In genomic region chr10:15167411-15168295, GRCh38 we compare ENCODE assay signal across 8 cellular contexts. TPM values are rescaled to one million over a fixed set of nuclear protein-coding genes. Genes with fewer than 3 reads are reported as not detected.
DNase-seq lines count a peak whose midpoint lies in the region; ATAC-seq and TF ChIP-seq lines count a peak whose summit lies in the region.

No MANE protein-coding gene starts in this region.

- H3K4me2 ChIP-seq in fibroblast of lung (ENCODE audit: extremely low read depth, insufficient read depth, low read length): peak overlapping the region; percentile 61

- TF ChIP-seq CTCF in A673 (conservative IDR thresholded peaks at IDR 0.05; ENCODE audit: low read depth, low read length): peak; percentile 37; the same call in 1 of the 2 replicates
- peak; percentile 41 to 44 for TF ChIP-seq CTCF in fibroblast of lung (conservative IDR thresholded peaks at IDR 0.05 in 1 of 2, IDR thresholded peaks at IDR 0.05 in 1 of 2; ENCODE audit: low read depth in 1 of 2, low read length in 2 of 2)

- no peaks in the 10 kb centered on the region for H4K20me1 ChIP-seq in fibroblast of lung (ENCODE audit: control insufficient read depth, extremely low read depth, insufficient read depth, low read length)

- H3K79me2 ChIP-seq in fibroblast of lung (ENCODE audit: control insufficient read depth, insufficient read depth, low read length): peaks cover 33% of the 10 kb centered on the region

- no peaks in the 10 kb centered on the region for H3K9me3 ChIP-seq in A673 (ENCODE audit: low read depth, low read length, poor library complexity, severe bottlenecking)
- H3K9me3 ChIP-seq in fibroblast of lung (ENCODE audit: control insufficient read depth, insufficient read depth, low read depth, low read length): no peaks in the 10 kb centered on the region
- no peaks in the 10 kb centered on the region for H3K9me3 ChIP-seq in subcutaneous abdominal adipose tissue (ENCODE audit: control insufficient read depth in 5 of 5, low read length in 5 of 5)

- peak overlapping the region; percentile 84 for H3K9ac ChIP-seq in fibroblast of lung (ENCODE audit: insufficient read depth, low read length)
- H3K9ac ChIP-seq in subcutaneous abdominal adipose tissue (ENCODE audit: low read length in 5 of 5): peak overlapping the region; percentile 43 to 94 (median 86)

- peaks cover 4 to 5% of the 10 kb centered on the region in 2 donors for H3K36me3 Mint-ChIP-seq in activated T-cell treated with anti-CD3 and anti-CD28 coated beads, Interleukin-2, amount 50 U/mL, for 72 hours (ENCODE audit: insufficient read depth in 2 of 2)
- H3K36me3 Mint-ChIP-seq in naive B cell: no peaks in the 10 kb centered on the region

- CTCF ChIA-PET in A673 (lab: Charles Lee): interaction anchor here (0.6 to 0.9 kb wide), 3 partner anchors 12 to 141 kb away, joined by 3 to 4 read pairs (median 3); no protein-coding TSS in a partner anchor

- intact Hi-C loops in A673 (cut with micrococcal nuclease; ENCODE audit: unreplicated experiment): no loop called here

- ATAC-seq in GM18508 (IDR thresholded peaks at IDR 0.05; ENCODE audit: insufficient read depth, unreplicated experiment): peak; percentile 15
- ATAC-seq in HG02970 (IDR thresholded peaks at IDR 0.05; ENCODE audit: low FRiP score, unreplicated experiment): peak; percentile 48
- peak; percentile 61 to 62 for ATAC-seq in activated T-cell treated with anti-CD3 and anti-CD28 coated beads, Interleukin-2, amount 50 U/mL, for 72 hours (replicated peaks in 1 of 2)
- ATAC-seq in naive B cell (ENCODE audit: low read depth in 2 of 2): peak; percentile 41 to 50

- H3K4me3 ChIP-seq in A673 (ENCODE audit: low read depth, low read length, poor library complexity, severe bottlenecking): peak overlapping the region; percentile 95
- peak overlapping the region; percentile 65 to 84 (median 81) for H3K4me3 ChIP-seq in fibroblast of lung (replicated peaks in 1 of 4; ENCODE audit: control extremely low read depth in 1 of 4, insufficient read depth in 1 of 4, low read depth in 3 of 4, low read length in 4 of 4)
- H3K4me3 ChIP-seq in subcutaneous abdominal adipose tissue (ENCODE audit: low read depth in 1 of 5, low read length in 5 of 5): peak overlapping the region; percentile 71 to 98 (median 94)

- H2AFZ ChIP-seq in fibroblast of lung (ENCODE audit: low read length): peak overlapping the region; percentile 69

- DNase-seq in A673 (ENCODE audit: low spot score) (peak; percentile 57), NCI-H69 (lab: John Stamatoyannopoulos, UW) (peak; percentile 63), fibroblast of lung (ENCODE audit: low read depth in 2 of 2) (peak; percentile 55 to 72), naive B cell (peak; percentile 56)
- peak; percentile 60 to 65 for DNase-seq in activated T-cell treated with anti-CD3 and anti-CD28 coated beads, Interleukin-2, amount 50 U/mL, for 72 hours

- H3K4me1 ChIP-seq in A673 (ENCODE audit: insufficient read depth, low read length, poor library complexity, severe bottlenecking): peaks cover 26% of the 10 kb centered on the region
- H3K4me1 ChIP-seq in fibroblast of lung (ENCODE audit: control insufficient read depth, extremely low read depth, insufficient read depth, low read length): peaks cover 11% of the 10 kb centered on the region
- H3K4me1 ChIP-seq in subcutaneous abdominal adipose tissue (ENCODE audit: control insufficient read depth in 5 of 5, insufficient read depth in 5 of 5, low read length in 5 of 5): peaks cover 3 to 44% (median 43%) of the 10 kb centered on the region in 5 donors

- peak overlapping the region; percentile 95 for H3K27ac Mint-ChIP-seq in activated T-cell treated with anti-CD3 and anti-CD28 coated beads, Interleukin-2, amount 50 U/mL, for 72 hours
- peak overlapping the region in 4 of 6 donors; percentile 69 to 88 (median 83) for H3K27ac Mint-ChIP-seq in naive B cell

- no peaks in the 10 kb centered on the region for H3K27me3 Mint-ChIP-seq in activated T-cell treated with anti-CD3 and anti-CD28 coated beads, Interleukin-2, amount 50 U/mL, for 72 hours (ENCODE audit: low read depth)
- H3K27me3 Mint-ChIP-seq in naive B cell: no peaks in the 10 kb centered on the region

- H3K36me3 ChIP-seq in A673 (ENCODE audit: insufficient read depth, low read length, poor library complexity, severe bottlenecking): no peaks in the 10 kb centered on the region
- H3K36me3 ChIP-seq in fibroblast of lung (ENCODE audit: control insufficient read depth, insufficient read depth, low read length): no peaks in the 10 kb centered on the region
- no peaks in the 10 kb centered on the region for H3K36me3 ChIP-seq in subcutaneous abdominal adipose tissue (ENCODE audit: control insufficient read depth in 5 of 5, insufficient read depth in 5 of 5, low read length in 5 of 5)

- H3K4me3 Mint-ChIP-seq in activated T-cell treated with anti-CD3 and anti-CD28 coated beads, Interleukin-2, amount 50 U/mL, for 72 hours: peak overlapping the region; percentile 97 to 100
- H3K4me3 Mint-ChIP-seq in naive B cell: peak overlapping the region; percentile 83 to 97 (median 88)

- H3K27me3 ChIP-seq in A673 (replicated peaks; ENCODE audit: insufficient read depth, low read depth, low read length, poor library complexity) (no peaks in the 10 kb centered on the region), fibroblast of lung (ENCODE audit: control insufficient read depth, insufficient read depth, low read length) (no peaks in the 10 kb centered on the region), subcutaneous abdominal adipose tissue (ENCODE audit: control insufficient read depth in 5 of 5, insufficient read depth in 4 of 5, low read length in 5 of 5) (no peaks in the 10 kb centered on the region)

- no TSS peak for BruUV-seq in A673 (replicated peaks; lab: Mats Ljungman, UMichigan)

- H3K9me3 Mint-ChIP-seq in activated T-cell treated with anti-CD3 and anti-CD28 coated beads, Interleukin-2, amount 50 U/mL, for 72 hours: no peaks in the 10 kb centered on the region
- no peaks in the 10 kb centered on the region for H3K9me3 Mint-ChIP-seq in naive B cell

- POLR2A ChIA-PET in A673 (lab: Charles Lee; ENCODE audit: low non-redundant PET): interaction anchor here (0.6 kb wide), 1 partner anchor 15 kb away, joined by 3 read pairs; no protein-coding TSS in a partner anchor

- peaks cover 71% of the 10 kb centered on the region for H3K4me1 Mint-ChIP-seq in activated T-cell treated with anti-CD3 and anti-CD28 coated beads, Interleukin-2, amount 50 U/mL, for 72 hours (ENCODE audit: low read depth)
- H3K4me1 Mint-ChIP-seq in naive B cell: peaks cover 21 to 38% (median 24%) of the 10 kb centered on the region in 3 donors

- H3K27ac ChIP-seq in A673 (ENCODE audit: low read depth, low read length, poor library complexity, severe bottlenecking) (peak overlapping the region; percentile 80), fibroblast of lung (ENCODE audit: insufficient read depth, low read length) (peak overlapping the region; percentile 71), subcutaneous abdominal adipose tissue (ENCODE audit: low read depth, low read length) (peak overlapping the region; percentile 93)

RNA-seq across cellular contexts. Expression of gene NMT2, which starts 0.8 kb away (rescaled TPM):
- total RNA-seq in A673 (2021): 15.7 and 16.3 TPM in 2 replicates
- 10 to 100 TPM; 24.4 to 35.2 TPM for total RNA-seq in activated T-cell treated with anti-CD3 and anti-CD28 coated beads, Interleukin-2, amount 50 U/mL, for 72 hours
- total RNA-seq in fibroblast of lung: 21.0 and 21.3 TPM in 2 replicates
- 16.6 and 35.2 TPM in 2 replicates for polyA plus RNA-seq in fibroblast of lung
- 18.8 and 37.7 TPM in 2 replicates for polyA plus RNA-seq in fibroblast of lung (2012)
- 7.5 and 11.8 TPM in 2 replicates for polyA minus RNA-seq in fibroblast of lung (ENCODE audit: low replicate concordance)
- 1 to 10 TPM; 3.7 to 7.3 (median 5.4) TPM for polyA plus RNA-seq in naive B cell (ENCODE audit: low read depth in 6 of 6)

Comparison
In these comparisons a context has a peak if more than half of its experiments do, and no peak if none do; other contexts are left out.
1. Peak in every context shown above with its lines: DNase-seq, ATAC-seq, H3K4me3 ChIP-seq and H3K27ac ChIP-seq.